In genomic region chr1:173527151-173527826, GRCh38 we compare ENCODE assay signal across 18 cellular contexts. TPM values are rescaled to one million over a fixed set of nuclear protein-coding genes. Genes with fewer than 3 reads are reported as not detected.
DNase-seq lines count a peak whose midpoint lies in the region; ATAC-seq and TF ChIP-seq lines count a peak whose summit lies in the region.
"Had no signal": no experiment of that assay in that cellular context is flagged by ENCODE, and none has a peak within 500 bp of the region (broad histone marks: within the 10 kb centered on the region; RNA-seq: fewer than 3 reads in every experiment).

No MANE protein-coding gene starts in this region.

- TF ChIP-seq CTCF in cardiac fibroblast (IDR thresholded peaks at IDR 0.05; ENCODE audit: low read depth, low read length), result no peak
- TF ChIP-seq CTCF in right lobe of liver (IDR thresholded peaks at IDR 0.05), result no peak
- no peak for TF ChIP-seq CTCF in vagina (IDR thresholded peaks at IDR 0.05)

- H3K4me3 ChIP-seq in cardiac fibroblast (replicated peaks in 1 of 2; ENCODE audit: low read depth in 2 of 2, low read length in 2 of 2) (no peak overlapping the region), right lobe of liver (no peak overlapping the region), vagina (no peak overlapping the region)

- H3K27ac ChIP-seq in right lobe of liver (peak overlapping the region in 2 of 3 donors; percentile 70 to 71), vagina (no peak overlapping the region)

- 19% methylated on average over 3 of the region's 3 CpGs for WGBS in right lobe of liver (ENCODE audit: insufficient coverage, low coverage, low lambda C conversion rate, missing lambda C conversion rate)

- peak; percentile 16 for DNase-seq in ELR (ENCODE audit: low read depth)
- DNase-seq in NCI-H1105 (lab: John Stamatoyannopoulos, UW), result peak; percentile 35
- peak; percentile 65 to 84 for DNase-seq in cardiac fibroblast (ENCODE audit: low read depth in 2 of 2)
- peak; percentile 40 to 79 (median 60) for DNase-seq in right lobe of liver
- no peak for DNase-seq in vagina (ENCODE audit: extremely low spot score in 2 of 2)
- DNase-seq in epidermal melanocyte (ENCODE audit: insufficient read length, low spot score), result no peak
- no peak for DNase-seq in NK-92 treated with Interleukin-12 subunit alpha and Interleukin-12 subunit beta, amount 100 ng/mL, for 24 hours (lab: John Stamatoyannopoulos, UW)
- DNase-seq in AML-193 (lab: John Stamatoyannopoulos, UW), result no peak
- DNase-seq: activated CD4-positive, alpha-beta T cell treated with anti-CD3 and anti-CD28 coated beads, Interleukin-2, amount 50 U/mL, for 1 hour; activated effector memory CD4-positive, alpha-beta T cell treated with Interleukin-2 at 50 U/mL for 16 hours; CD4-positive, CD25-positive, alpha-beta regulatory T cell; glutamatergic neuron; NCI-H526 treated with DMSO at 0.1 percent for 48 hours; occipital lobe; stimulated activated CD4-positive, alpha-beta T cell treated with anti-CD3 and anti-CD28 coated beads, Interleukin-1b, Interleukin-23, amount 100 ng/mL, for 48 hours; stimulated activated naive CD4-positive, alpha-beta T cell; SW 1271 had no signal

- no peaks in the 10 kb centered on the region for H3K27me3 ChIP-seq in right lobe of liver
- no peaks in the 10 kb centered on the region for H3K27me3 ChIP-seq in vagina

- ATAC-seq in right lobe of liver, result peak; percentile 80 to 93 (median 88)
- ATAC-seq: HCT116 had no signal

- TF ChIP-seq POLR2A in right lobe of liver (IDR thresholded peaks at IDR 0.05) (no peak), vagina (IDR thresholded peaks at IDR 0.05) (no peak)

- H3K9me3 ChIP-seq in right lobe of liver (no peaks in the 10 kb centered on the region), vagina (no peaks in the 10 kb centered on the region)

- intact Hi-C loops in right lobe of liver (cut with DNase I) (no loop called here), vagina (cut with DNase I) (no loop called here)

- H3K36me3 ChIP-seq in right lobe of liver, result no peaks in the 10 kb centered on the region
- H3K36me3 ChIP-seq in vagina, result no peaks in the 10 kb centered on the region

- H3K4me1 ChIP-seq in right lobe of liver (peaks cover 0 to 31% (median 10%) of the 10 kb centered on the region in 4 donors), vagina (peaks cover 16% of the 10 kb centered on the region)

RNA-seq across cellular contexts. Expression of gene PRDX6, which starts 50.2 kb away (rescaled TPM):
- total RNA-seq in right lobe of liver (100 to 1,000 TPM; 213 to 552 (median 407) TPM), vagina (245 TPM)

Comparison
In these comparisons a context has a peak if more than half of its experiments do, and no peak if none do; other contexts are left out.
1. DNase-seq: peak in ELR (single experiment), NCI-H1105 (single experiment), cardiac fibroblast (2 of 2) and right lobe of liver (3 of 3); none in vagina (0 of 2), epidermal melanocyte (single experiment), NK-92 treated with Interleukin-12 subunit alpha and Interleukin-12 subunit beta, amount 100 ng/mL, for 24 hours (single experiment) and AML-193 (0 of 2).